ENCODE assay signal across 21 cellular contexts in the genomic region with DNA sequence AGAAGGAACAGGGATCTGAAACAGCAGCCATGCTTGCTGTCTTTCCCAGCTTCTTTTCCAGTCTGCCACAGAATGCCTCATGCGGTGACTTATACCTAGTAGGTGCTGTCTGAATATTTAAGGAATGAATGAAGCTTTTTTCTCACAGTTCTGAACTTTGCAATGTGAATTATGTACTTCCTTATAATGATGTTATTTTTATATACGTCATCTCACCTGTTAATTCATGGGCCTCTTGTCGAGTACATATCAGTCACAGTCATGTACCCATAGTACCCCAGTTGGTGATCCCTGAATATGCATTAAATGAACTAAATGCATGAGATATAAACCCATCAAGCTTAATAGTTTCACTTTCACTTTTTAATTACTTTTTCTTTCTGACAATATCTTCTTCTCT.
DNase-seq lines count a peak whose midpoint lies in the region; ATAC-seq, FAIRE-seq and TF ChIP-seq lines count a peak whose summit lies in the region.
"Had no signal": no experiment of that assay in that cellular context is flagged by ENCODE, and none has a peak within 500 bp of the region (broad histone marks: within the 10 kb centered on the region; RNA-seq: fewer than 3 reads in every experiment).

No MANE protein-coding gene starts in this region.

- H3K9me3 ChIP-seq in DND-41 (ENCODE audit: insufficient read depth, low read length, severe bottlenecking) = no peaks in the 10 kb centered on the region
- H3K9me3 ChIP-seq in Loucy (ENCODE audit: insufficient read depth, low read depth, low read length) = no peaks in the 10 kb centered on the region
- H3K9me3 ChIP-seq in osteoblast (ENCODE audit: low read depth, low read length) = no peaks in the 10 kb centered on the region
- H3K9me3 ChIP-seq: Peyer's patch had no signal

- H3K4me1 ChIP-seq in DND-41 (ENCODE audit: insufficient read depth, low read length) (peaks cover 16% of the 10 kb centered on the region), Loucy (ENCODE audit: insufficient read depth, low read length, poor library complexity, severe bottlenecking) (peaks cover 3% of the 10 kb centered on the region), osteoblast (ENCODE audit: insufficient read depth, low read length) (no peaks in the 10 kb centered on the region)
- H3K4me1 ChIP-seq: Peyer's patch had no signal

- H3K9ac ChIP-seq in DND-41 (ENCODE audit: low read depth, low read length) = no peak overlapping the region
- H3K9ac ChIP-seq in Loucy (ENCODE audit: low read depth, low read length, poor library complexity, severe bottlenecking) = no peak overlapping the region

- no peaks in the 10 kb centered on the region for H3K9me2 ChIP-seq in Loucy (replicated peaks; ENCODE audit: low read depth, low read length)

- H3K4me1 Mint-ChIP-seq in T-helper 2 cell treated with Interferon-gamma antibody and Interleukin-4, amounts not matched to agents 5 μg/mL and 100 μg/mL, for 36 hours (ENCODE audit: low read depth) = no peaks in the 10 kb centered on the region

- H3K27me3 ChIP-seq in DND-41 (ENCODE audit: insufficient read depth, low read length, poor library complexity) (no peaks in the 10 kb centered on the region), Loucy (ENCODE audit: insufficient read depth, low read length, poor library complexity, severe bottlenecking) (no peaks in the 10 kb centered on the region), bronchial epithelial cell (ENCODE audit: control insufficient read depth, insufficient read depth, low read length) (no peaks in the 10 kb centered on the region), osteoblast (ENCODE audit: insufficient read depth, low read length) (no peaks in the 10 kb centered on the region)
- H3K27me3 ChIP-seq: Peyer's patch had no signal

- H3K27ac Mint-ChIP-seq in T-helper 2 cell treated with Interferon-gamma antibody and Interleukin-4, amounts not matched to agents 5 μg/mL and 100 μg/mL, for 36 hours = no peak overlapping the region
- H3K27ac Mint-ChIP-seq: GM23338, HFFc6 had no signal

- H3K36me3 ChIP-seq in DND-41 (ENCODE audit: insufficient read depth, low read length) (no peaks in the 10 kb centered on the region), Loucy (ENCODE audit: insufficient read depth, low read length) (no peaks in the 10 kb centered on the region), bronchial epithelial cell (ENCODE audit: control insufficient read depth, insufficient read depth, low read length) (no peaks in the 10 kb centered on the region), osteoblast (ENCODE audit: insufficient read depth, low read length) (no peaks in the 10 kb centered on the region)
- H3K36me3 ChIP-seq: Peyer's patch had no signal

- DNase-seq in DND-41 (no peak), bronchial epithelial cell (ENCODE audit: low read depth) (peak; percentile 25), osteoblast (ENCODE audit: insufficient read length, low spot score, missing footprints) (no peak)
- no peak for DNase-seq in T-helper 2 cell treated with Interferon-gamma antibody and Interleukin-4, amounts not matched to agents 5 μg/mL and 100 μg/mL, for 36 hours (ENCODE audit: low spot score)
- DNase-seq: COR-L47, HFFc6, Kasumi-1, NCI-H1930, NCI-H2171, NCI-H446 treated with DMSO at 0.1 percent for 48 hours, NCI-H748 treated with DMSO at 0.1 percent for 48 hours, Peyer's patch, Right ventricle myocardium superior had no signal

- H3K4me2 ChIP-seq in DND-41 (ENCODE audit: insufficient read depth, low read length) (peak overlapping the region; percentile 20), Loucy (ENCODE audit: low read depth, low read length, poor library complexity, severe bottlenecking) (peak overlapping the region; percentile 48), osteoblast (ENCODE audit: insufficient read depth, low read length) (peak overlapping the region; percentile 57)
- H3K4me2 ChIP-seq: GM23338 had no signal

- H3K79me2 ChIP-seq in DND-41 (ENCODE audit: insufficient read depth, low read length) (no peaks in the 10 kb centered on the region), Loucy (ENCODE audit: insufficient read depth, low read length) (no peaks in the 10 kb centered on the region), osteoblast (ENCODE audit: insufficient read depth, low read length) (no peaks in the 10 kb centered on the region)

- FAIRE-seq in bronchial epithelial cell (lab: Jason Lieb, UNC) = no peak
- FAIRE-seq: G401.6, GM12891 had no signal

- H3K9me3 Mint-ChIP-seq in T-helper 2 cell treated with Interferon-gamma antibody and Interleukin-4, amounts not matched to agents 5 μg/mL and 100 μg/mL, for 36 hours = no peaks in the 10 kb centered on the region
- H3K9me3 Mint-ChIP-seq: GM23338, HFFc6 had no signal

- H2AFZ ChIP-seq in DND-41 (ENCODE audit: low read depth, low read length) = 0 out of 2 replicates have a peak overlapping the region, but pooled peaks have one; percentile 19
- peak overlapping the region; percentile 82 for H2AFZ ChIP-seq in Loucy (ENCODE audit: low read length)
- H2AFZ ChIP-seq in osteoblast (ENCODE audit: low read length) = peak overlapping the region; percentile 55
- H2AFZ ChIP-seq: GM23338 had no signal

- ATAC-seq in DND-41 (ENCODE audit: insufficient read depth, low read depth) (peak; percentile 69), HG03571 (IDR thresholded peaks at IDR 0.05; ENCODE audit: unreplicated experiment) (no peak), HG02938 (IDR thresholded peaks at IDR 0.05; ENCODE audit: unreplicated experiment) (no peak)
- ATAC-seq: GM23338, SK-N-SH treated with all-trans-retinoic acid at 6 μM for 48 hours had no signal

- no peak for TF ChIP-seq CTCF in DND-41 (IDR thresholded peaks at IDR 0.05; ENCODE audit: borderline replicate concordance, extremely low read depth, low read length, poor library complexity, severe bottlenecking)
- TF ChIP-seq CTCF in Loucy (conservative IDR thresholded peaks at IDR 0.05; ENCODE audit: low read length) = no peak
- TF ChIP-seq CTCF in bronchial epithelial cell (IDR thresholded peaks at IDR 0.05; ENCODE audit: insufficient read depth, low read length, severe bottlenecking) = no peak
- no peak for TF ChIP-seq CTCF in osteoblast (IDR thresholded peaks at IDR 0.05; ENCODE audit: extremely low read depth, low read depth, low read length)

- H3K27ac ChIP-seq in DND-41 (ENCODE audit: low read length) (no peak overlapping the region), osteoblast (ENCODE audit: low read depth, low read length) (no peak overlapping the region)
- H3K27ac ChIP-seq: C4-2B, Peyer's patch had no signal

- H4K20me1 ChIP-seq in DND-41 (ENCODE audit: insufficient read depth, low read length) (no peaks in the 10 kb centered on the region), Loucy (ENCODE audit: insufficient read depth, low read length, poor library complexity, severe bottlenecking) (no peaks in the 10 kb centered on the region), osteoblast (ENCODE audit: insufficient read depth, low read length) (no peaks in the 10 kb centered on the region)

- H3K4me3 ChIP-seq in DND-41 (ENCODE audit: low read depth in 1 of 2, low read length in 2 of 2) = no peak overlapping the region
- H3K4me3 ChIP-seq in Loucy (ENCODE audit: low read length, poor library complexity, severe bottlenecking) = peak overlapping the region; percentile 13
- H3K4me3 ChIP-seq in bronchial epithelial cell (ENCODE audit: low read depth, low read length) = no peak overlapping the region
- peak overlapping the region; percentile 17 for H3K4me3 ChIP-seq in osteoblast (ENCODE audit: insufficient read depth, low read length)
- H3K4me3 ChIP-seq: GM23338, Peyer's patch had no signal

- H3K4me3 Mint-ChIP-seq in T-helper 2 cell treated with Interferon-gamma antibody and Interleukin-4, amounts not matched to agents 5 μg/mL and 100 μg/mL, for 36 hours = no peak overlapping the region
- H3K4me3 Mint-ChIP-seq: GM23338, HFFc6 had no signal

- no peaks in the 10 kb centered on the region for H3K36me3 Mint-ChIP-seq in T-helper 2 cell treated with Interferon-gamma antibody and Interleukin-4, amounts not matched to agents 5 μg/mL and 100 μg/mL, for 36 hours (ENCODE audit: low read depth)

- H3K27me3 Mint-ChIP-seq in T-helper 2 cell treated with Interferon-gamma antibody and Interleukin-4, amounts not matched to agents 5 μg/mL and 100 μg/mL, for 36 hours (ENCODE audit: low read depth) = no peaks in the 10 kb centered on the region

- no peaks in the 10 kb centered on the region for H3F3A ChIP-seq in Loucy (ENCODE audit: low read depth)

Comparison
In these comparisons a context has a peak if more than half of its experiments do, and no peak if none do; other contexts are left out.
1. H2AFZ ChIP-seq: peak in every context shown above with its lines; median percentile 82 in Loucy; 55 in osteoblast; 19 in DND-41.
2. H3K4me3 ChIP-seq: peak in Loucy (single experiment) and osteoblast (single experiment); none in DND-41 (0 of 2) and bronchial epithelial cell (single experiment).
3. Peak in every context shown above with its lines, with median percentiles within 50 percentile points of each other: H3K4me2 ChIP-seq.